ENCODE assay signal across 7 cellular contexts in the genomic region with DNA sequence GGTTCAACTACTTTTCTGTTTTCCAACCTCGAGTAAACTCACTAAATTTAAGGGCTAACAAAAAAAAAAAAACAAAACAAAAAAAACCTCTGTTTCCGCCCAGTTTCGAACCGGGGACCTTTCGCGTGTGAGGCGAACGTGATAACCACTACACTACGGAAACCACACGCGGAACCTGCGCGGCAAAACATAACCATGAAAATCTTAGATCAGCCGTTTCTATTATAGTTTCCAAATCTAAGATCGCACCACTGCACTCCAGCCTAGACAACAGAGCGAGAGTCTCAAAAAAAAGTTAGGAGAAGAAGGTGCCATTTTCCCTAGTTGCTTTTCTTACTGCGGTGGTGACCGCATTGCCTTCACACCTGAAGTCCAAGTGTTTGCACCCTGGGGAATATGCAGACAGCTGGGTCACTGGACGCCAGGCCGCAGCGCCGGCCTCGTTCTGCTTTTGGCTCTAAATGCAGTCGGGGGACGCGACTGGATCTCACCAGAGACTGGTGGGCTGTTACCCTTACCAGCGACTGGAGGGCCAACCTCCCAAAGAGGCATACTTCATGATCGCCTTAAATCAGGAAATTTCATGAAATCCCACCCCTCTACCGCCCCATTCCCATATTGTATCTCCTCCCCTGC.
DNase-seq lines count a peak whose midpoint lies in the region; ATAC-seq and TF ChIP-seq lines count a peak whose summit lies in the region.
"Not testable (repeated sequence)": the region's sequence is repeated elsewhere in the genome, so short reads cannot be mapped to it uniquely, and the experiment has no call there.

No MANE protein-coding gene starts in this region.

- DNase-seq in GM12864 (ENCODE audit: low read depth) (peak; percentile 10), fibroblast of gingiva (ENCODE audit: low read depth) (peak; percentile 19), left lobe of liver (ENCODE audit: low spot score) (peak; percentile 53), renal cortical epithelial cell (ENCODE audit: low read depth) (peak; percentile 25)
- DNase-seq in SK-N-MC (ENCODE audit: low read depth, low spot score), result not testable (repeated sequence)
- peak; percentile 14 for DNase-seq in activated naive CD4-positive, alpha-beta T cell treated with anti-CD3 and anti-CD28 coated beads, Interleukin-2, amount 50 U/mL, for 16 hours

- H3K9me3 ChIP-seq in SK-N-MC (ENCODE audit: low read depth, low read length), result not testable (repeated sequence)

- ATAC-seq in HG03135 (IDR thresholded peaks at IDR 0.05; ENCODE audit: unreplicated experiment), result peak; percentile 52
- peak; percentile 68 for ATAC-seq in left lobe of liver

- H3K27ac ChIP-seq in SK-N-MC, result not testable (repeated sequence)

- H3K4me3 ChIP-seq in GM12864 (ENCODE audit: low read depth, low read length), result peak overlapping the region; percentile 63
- H3K4me3 ChIP-seq in SK-N-MC, result peak overlapping the region; percentile 78

- not testable (repeated sequence) for H3K36me3 ChIP-seq in SK-N-MC (ENCODE audit: insufficient read depth, low read length)

- peak overlapping the region; percentile 63 for H3K9ac ChIP-seq in SK-N-MC (ENCODE audit: insufficient read length)

- not testable (repeated sequence) for TF ChIP-seq CTCF in GM12864 (IDR thresholded peaks at IDR 0.05; ENCODE audit: low read depth, low read length, missing control alignments)
